In genomic region chr12:19882418-19882817, GRCh38 we compare ENCODE assay signal across 18 cellular contexts.
DNase-seq lines count a peak whose midpoint lies in the region; ATAC-seq and TF ChIP-seq lines count a peak whose summit lies in the region.
"Had no signal": no experiment of that assay in that cellular context is flagged by ENCODE, and none has a peak within 500 bp of the region (broad histone marks: within the 10 kb centered on the region; RNA-seq: fewer than 3 reads in every experiment).

No MANE protein-coding gene starts in this region.

- no peak overlapping the region for H3K9ac ChIP-seq in rectal smooth muscle tissue (ENCODE audit: low read length)

- no peaks in the 10 kb centered on the region for H3K4me1 Mint-ChIP-seq in activated naive CD4-positive, alpha-beta T cell treated with anti-CD3 and anti-CD28 coated beads for 36 hours (ENCODE audit: low read depth)
- H3K4me1 Mint-ChIP-seq: B cell; CD4-positive, CD25-positive, alpha-beta regulatory T cell had no signal

- H3K27ac ChIP-seq in ascending aorta (peak overlapping the region; percentile 80 to 86), rectal smooth muscle tissue (ENCODE audit: low read depth, low read length) (peak overlapping the region; percentile 60)
- H3K27ac ChIP-seq: HL-60, RWPE1, SJSA1 had no signal

- H3K4me3 ChIP-seq in ascending aorta (no peak overlapping the region), fibroblast of villous mesenchyme (ENCODE audit: low read depth, low read length) (no peak overlapping the region), rectal smooth muscle tissue (ENCODE audit: low read length) (no peak overlapping the region)
- H3K4me3 ChIP-seq: SJSA1 had no signal

- TF ChIP-seq CTCF in ascending aorta (IDR thresholded peaks at IDR 0.05) (no peak), fibroblast of villous mesenchyme (IDR thresholded peaks at IDR 0.05; ENCODE audit: insufficient read depth, low read depth, low read length) (no peak)

- intact Hi-C loops in ascending aorta (cut with DNase I) = no loop called here
- intact Hi-C loops in activated naive CD4-positive, alpha-beta T cell treated with anti-CD3 and anti-CD28 coated beads for 36 hours (cut with micrococcal nuclease) = no loop called here

- DNase-seq in ascending aorta (ENCODE audit: low spot score in 2 of 2) = no peak
- peak; percentile 42 for DNase-seq in fibroblast of villous mesenchyme (ENCODE audit: low read depth)
- DNase-seq in activated naive CD4-positive, alpha-beta T cell treated with anti-CD3 and anti-CD28 coated beads for 36 hours = no peak
- no peak for DNase-seq in DMS114 treated with DMSO at 0.1 percent for 48 hours (lab: John Stamatoyannopoulos, UW; ENCODE audit: unreplicated experiment)
- DNase-seq in pons (ENCODE audit: low spot score) = no peak
- DNase-seq: Caco-2; CD4-positive, CD25-positive, alpha-beta regulatory T cell; DMS53; MV-4-11; NCI-H1930; NCI-H526 treated with DMSO at 0.1 percent for 48 hours; OCI-M1 had no signal

- H3K4me3 Mint-ChIP-seq in activated naive CD4-positive, alpha-beta T cell treated with anti-CD3 and anti-CD28 coated beads for 36 hours = no peak overlapping the region
- H3K4me3 Mint-ChIP-seq: B cell; CD4-positive, CD25-positive, alpha-beta regulatory T cell had no signal

- CTCF ChIA-PET in activated naive CD4-positive, alpha-beta T cell treated with anti-CD3 and anti-CD28 coated beads for 36 hours (lab: Charles Lee) = no interaction called here

- H3K9me3 Mint-ChIP-seq in activated naive CD4-positive, alpha-beta T cell treated with anti-CD3 and anti-CD28 coated beads for 36 hours = peaks cover 2% of the 10 kb centered on the region

- peaks cover 4% of the 10 kb centered on the region for H3K27me3 Mint-ChIP-seq in activated naive CD4-positive, alpha-beta T cell treated with anti-CD3 and anti-CD28 coated beads for 36 hours (ENCODE audit: low read depth)
- H3K27me3 Mint-ChIP-seq: B cell; CD4-positive, CD25-positive, alpha-beta regulatory T cell had no signal

- H3K36me3 ChIP-seq in ascending aorta (no peaks in the 10 kb centered on the region), rectal smooth muscle tissue (ENCODE audit: control insufficient read depth, insufficient read depth, low read length) (no peaks in the 10 kb centered on the region)
- H3K36me3 ChIP-seq: SJSA1 had no signal

- H3K36me3 Mint-ChIP-seq in activated naive CD4-positive, alpha-beta T cell treated with anti-CD3 and anti-CD28 coated beads for 36 hours (ENCODE audit: low read depth) = no peaks in the 10 kb centered on the region
- H3K36me3 Mint-ChIP-seq: CD4-positive, CD25-positive, alpha-beta regulatory T cell had no signal

- ATAC-seq in HG02588 (IDR thresholded peaks at IDR 0.05; ENCODE audit: unreplicated experiment) = no peak

- H3K4me1 ChIP-seq in ascending aorta (peaks cover 9 to 49% of the 10 kb centered on the region in 2 donors), rectal smooth muscle tissue (ENCODE audit: control insufficient read depth, insufficient read depth, low read length) (peaks cover 38% of the 10 kb centered on the region)
- H3K4me1 ChIP-seq: SJSA1 had no signal

- no peaks in the 10 kb centered on the region for H3K27me3 ChIP-seq in ascending aorta
- H3K27me3 ChIP-seq in rectal smooth muscle tissue (ENCODE audit: control insufficient read depth, insufficient read depth, low read length) = no peaks in the 10 kb centered on the region
- H3K27me3 ChIP-seq: SJSA1 had no signal

- H3K27ac Mint-ChIP-seq in activated naive CD4-positive, alpha-beta T cell treated with anti-CD3 and anti-CD28 coated beads for 36 hours = no peak overlapping the region
- H3K27ac Mint-ChIP-seq: B cell had no signal

- H3K9me3 ChIP-seq in ascending aorta = no peaks in the 10 kb centered on the region
- H3K9me3 ChIP-seq: Caco-2, SJSA1 had no signal
